ENCODE assay signal across 18 cellular contexts in the genomic region with DNA sequence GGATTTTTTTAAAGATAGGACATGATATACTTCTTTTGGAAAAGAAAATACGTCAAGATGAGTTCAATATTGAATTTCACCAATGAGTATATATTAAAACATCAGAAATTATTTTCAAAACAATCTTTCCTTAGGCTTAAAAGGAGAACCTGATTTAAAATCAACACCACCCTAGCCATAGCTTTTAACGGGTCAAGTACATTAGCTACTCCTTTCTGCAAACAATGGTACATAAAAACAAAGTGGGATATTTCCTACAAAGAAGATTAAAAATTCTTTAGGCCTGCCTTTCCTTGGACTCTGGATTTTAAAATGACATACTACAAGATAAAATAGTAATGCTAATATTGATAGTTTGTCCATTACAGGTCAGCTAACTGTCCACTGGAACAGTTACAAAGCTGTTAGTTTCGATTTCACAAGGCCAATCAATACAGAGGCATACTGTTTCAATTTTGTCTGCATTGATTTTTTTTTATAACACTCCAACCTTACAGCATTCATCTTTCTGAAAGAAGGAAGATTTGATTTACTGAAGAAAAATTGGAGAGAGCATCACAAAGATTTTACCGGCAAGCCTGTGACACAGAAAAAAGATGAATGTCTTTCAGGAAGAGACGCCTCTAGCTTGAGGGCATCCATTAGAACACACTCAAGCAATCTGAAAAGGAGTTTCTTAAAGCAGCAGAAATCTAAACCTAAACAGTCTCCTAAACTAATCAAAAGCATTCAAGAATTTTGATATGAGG.
DNase-seq lines count a peak whose midpoint lies in the region; ATAC-seq and TF ChIP-seq lines count a peak whose summit lies in the region.
"Had no signal": no experiment of that assay in that cellular context is flagged by ENCODE, and none has a peak within 500 bp of the region (broad histone marks: within the 10 kb centered on the region; RNA-seq: fewer than 3 reads in every experiment).

No MANE protein-coding gene starts in this region.

- no peak overlapping the region for H3K4me3 Mint-ChIP-seq in endodermal cell
- H3K4me3 Mint-ChIP-seq: activated naive CD8-positive, alpha-beta T cell treated with anti-CD3 and anti-CD28 coated beads, Interleukin-2, amount 10 ng/mL, durations not matched to agents 7 days and 5 days had no signal

- H3K36me3 ChIP-seq in SJSA1 (no peaks in the 10 kb centered on the region), endodermal cell (ENCODE audit: control insufficient read depth, insufficient read depth, low read length) (peaks cover 15% of the 10 kb centered on the region), mesenchymal stem cell (ENCODE audit: control insufficient read depth in 1 of 2, insufficient read depth in 2 of 2, low read depth in 1 of 2, low read length in 2 of 2) (no peaks in the 10 kb centered on the region), upper lobe of right lung (no peaks in the 10 kb centered on the region), heart right ventricle (peaks cover 0 to 8% (median 0%) of the 10 kb centered on the region in 9 donors)
- H3K36me3 ChIP-seq: vagina had no signal

- no peak overlapping the region for H3K4ac ChIP-seq in mesenchymal stem cell (ENCODE audit: low read depth in 1 of 2, low read length in 2 of 2)

- intact Hi-C loops in upper lobe of right lung (cut with DNase I) (no loop called here), heart right ventricle (cut with DNase I) (no loop called here)

- no peak overlapping the region for H2AFZ ChIP-seq in mesenchymal stem cell (ENCODE audit: low read depth, low read length)
- H2AFZ ChIP-seq: PC-9 had no signal

- ATAC-seq in HG02981 (IDR thresholded peaks at IDR 0.05; ENCODE audit: unreplicated experiment) (no peak), upper lobe of right lung (no peak), heart right ventricle (no peak)
- ATAC-seq: stimulated activated naive CD8-positive, alpha-beta T cell treated with anti-CD3 and anti-CD28 coated beads, Interleukin-15, Interleukin-2, amounts not matched to agents 100 U/mL and 50 U/mL, for 24 hours had no signal

- H3K4me2 ChIP-seq in mesenchymal stem cell (ENCODE audit: low read length, poor library complexity, severe bottlenecking), result no peak overlapping the region
- H3K4me2 ChIP-seq: PC-9, smooth muscle cell had no signal

- H3K14ac ChIP-seq in mesenchymal stem cell (ENCODE audit: low read length in 2 of 2), result no peak overlapping the region

- no peak overlapping the region for H4K91ac ChIP-seq in mesenchymal stem cell (ENCODE audit: low read length)

- H3K27me3 ChIP-seq in AG04450 (ENCODE audit: control insufficient read depth, insufficient read depth, low read length) (no peaks in the 10 kb centered on the region), SJSA1 (replicated peaks) (no peaks in the 10 kb centered on the region), endodermal cell (ENCODE audit: control insufficient read depth, insufficient read depth, low read length, poor library complexity, severe bottlenecking) (no peaks in the 10 kb centered on the region), mesenchymal stem cell (ENCODE audit: control insufficient read depth in 1 of 2, insufficient read depth in 1 of 2, low read length in 2 of 2) (no peaks in the 10 kb centered on the region), upper lobe of right lung (no peaks in the 10 kb centered on the region), heart right ventricle (no peaks in the 10 kb centered on the region)
- H3K27me3 ChIP-seq: vagina had no signal

- 90% methylated on average over 4 of the region's 5 CpGs; no CpG with 5 or more reads in 1 of the 2 experiments for WGBS in endodermal cell (ENCODE audit: insufficient coverage in 1 of 2, insufficient read length in 1 of 2), 2 experiments
- 86% methylated on average over 4 of the region's 5 CpGs for WGBS in mesenchymal stem cell
- 88 to 92% methylated on average over 5 of the region's 5 CpGs for WGBS in heart right ventricle, 2 donors

- no peak overlapping the region for H2BK15ac ChIP-seq in mesenchymal stem cell (ENCODE audit: low read depth, poor library complexity, severe bottlenecking)

- H3K9ac ChIP-seq in endodermal cell (ENCODE audit: extremely low read depth, low read length, poor library complexity, severe bottlenecking) (no peak overlapping the region), mesenchymal stem cell (ENCODE audit: low read length) (peak overlapping the region; percentile 77)

- H3K4me1 ChIP-seq in SJSA1 (replicated peaks), result no peaks in the 10 kb centered on the region
- H3K4me1 ChIP-seq in endodermal cell (ENCODE audit: control insufficient read depth, insufficient read depth, low read length), result peaks cover 2% of the 10 kb centered on the region
- no peaks in the 10 kb centered on the region for H3K4me1 ChIP-seq in mesenchymal stem cell (ENCODE audit: control insufficient read depth, insufficient read depth, low read depth, low read length)
- H3K4me1 ChIP-seq in upper lobe of right lung, result no peaks in the 10 kb centered on the region
- H3K4me1 ChIP-seq in heart right ventricle, result no peaks in the 10 kb centered on the region
- H3K4me1 ChIP-seq: vagina had no signal

- H3K36me3 Mint-ChIP-seq in endodermal cell (ENCODE audit: low read depth), result no peaks in the 10 kb centered on the region

- no peaks in the 10 kb centered on the region for H3K9me3 ChIP-seq in AG04450 (ENCODE audit: control insufficient read depth, insufficient read depth, low read length)
- no peaks in the 10 kb centered on the region for H3K9me3 ChIP-seq in SJSA1 (replicated peaks)
- H3K9me3 ChIP-seq in endodermal cell (ENCODE audit: control insufficient read depth, low read length), result no peaks in the 10 kb centered on the region
- H3K9me3 ChIP-seq in mesenchymal stem cell (ENCODE audit: control insufficient read depth, low read length), result no peaks in the 10 kb centered on the region
- no peaks in the 10 kb centered on the region for H3K9me3 ChIP-seq in upper lobe of right lung
- no peaks in the 10 kb centered on the region for H3K9me3 ChIP-seq in heart right ventricle
- H3K9me3 ChIP-seq: vagina had no signal

- no peaks in the 10 kb centered on the region for H3K9me3 Mint-ChIP-seq in endodermal cell
- H3K9me3 Mint-ChIP-seq: activated naive CD8-positive, alpha-beta T cell treated with anti-CD3 and anti-CD28 coated beads, Interleukin-2, amount 10 ng/mL, durations not matched to agents 7 days and 5 days had no signal

- no peaks in the 10 kb centered on the region for H3K79me1 ChIP-seq in mesenchymal stem cell (replicated peaks; ENCODE audit: low read length, poor library complexity, severe bottlenecking)

- H2BK5ac ChIP-seq in mesenchymal stem cell (ENCODE audit: low read depth, low read length, poor library complexity, severe bottlenecking), result no peak overlapping the region

- no peak overlapping the region for H2BK120ac ChIP-seq in mesenchymal stem cell (ENCODE audit: low read depth, low read length)

- H2AK5ac ChIP-seq in mesenchymal stem cell (ENCODE audit: low read length, severe bottlenecking), result no peak overlapping the region

- no peak overlapping the region for H2BK12ac ChIP-seq in mesenchymal stem cell (ENCODE audit: low read length in 2 of 2)

- POLR2A ChIA-PET in AG04450 (lab: Yijun Ruan, JAX), result interaction anchor here (0.6 kb wide), 1 partner anchor 107 kb away, joined by 6 read pairs; no protein-coding TSS in a partner anchor

- no peak for TF ChIP-seq CTCF in AG04450 (IDR thresholded peaks at IDR 0.05; ENCODE audit: low read depth, low read length)
- no peak for TF ChIP-seq CTCF in endodermal cell (conservative IDR thresholded peaks at IDR 0.05)
- TF ChIP-seq CTCF in upper lobe of right lung (IDR thresholded peaks at IDR 0.05), result no peak
- no peak for TF ChIP-seq CTCF in heart right ventricle (IDR thresholded peaks at IDR 0.05)

- H3K4me1 Mint-ChIP-seq in endodermal cell, result peaks cover 8% of the 10 kb centered on the region

- DNase-seq in AG04450 (ENCODE audit: low read depth, low spot score) (no peak), SJSA1 (ENCODE audit: low read depth in 1 of 2, low spot score in 2 of 2) (peak in 1 of 2 experiments; percentile 11), endodermal cell (no peak), mesenchymal stem cell (no peak), occipital lobe (lab: John Stamatoyannopoulos, UW) (no peak), upper lobe of right lung (no peak), heart right ventricle (no peak)
- DNase-seq: activated naive CD8-positive, alpha-beta T cell treated with anti-CD3 and anti-CD28 coated beads, Interleukin-2, amount 10 ng/mL, durations not matched to agents 7 days and 5 days; activated T-cell treated with anti-CD3 and anti-CD28 coated beads for 4 hours; H7; NCI-H1436; NCI-H524 treated with DMSO at 0.1 percent for 48 hours; PC-9; stimulated activated naive CD8-positive, alpha-beta T cell treated with anti-CD3 and anti-CD28 coated beads, Interleukin-15, Interleukin-2, amounts not matched to agents 100 U/mL and 50 U/mL, for 24 hours; T-helper 1 cell had no signal

- H3K27ac ChIP-seq in AG04450 (ENCODE audit: low read depth, low read length) (no peak overlapping the region), SJSA1 (no peak overlapping the region; the same call in 1 of the 2 replicates), endodermal cell (ENCODE audit: low read depth, low read length) (peak overlapping the region; percentile 3), mesenchymal stem cell (ENCODE audit: low read length, poor library complexity, severe bottlenecking) (no peak overlapping the region), upper lobe of right lung (no peak overlapping the region), heart right ventricle (no peak overlapping the region)
- H3K27ac ChIP-seq: PC-9, vagina had no signal

- no peak overlapping the region for H3K23ac ChIP-seq in mesenchymal stem cell (ENCODE audit: low read length in 2 of 2)

- no peak overlapping the region for H3K18ac ChIP-seq in mesenchymal stem cell (ENCODE audit: low read depth in 1 of 2, low read length in 2 of 2)

- no peak overlapping the region for H3K27ac Mint-ChIP-seq in endodermal cell
- H3K27ac Mint-ChIP-seq: activated naive CD8-positive, alpha-beta T cell treated with anti-CD3 and anti-CD28 coated beads, Interleukin-2, amount 10 ng/mL, durations not matched to agents 7 days and 5 days had no signal

- CTCF ChIA-PET in AG04450 (lab: Charles Lee), result interaction anchor here (0.5 kb wide), 1 partner anchor 10 kb away, joined by 3 read pairs; no protein-coding TSS in a partner anchor

- no peaks in the 10 kb centered on the region for H3K27me3 Mint-ChIP-seq in endodermal cell (ENCODE audit: insufficient read depth)
- H3K27me3 Mint-ChIP-seq: activated naive CD8-positive, alpha-beta T cell treated with anti-CD3 and anti-CD28 coated beads, Interleukin-2, amount 10 ng/mL, durations not matched to agents 7 days and 5 days had no signal

- H4K8ac ChIP-seq in mesenchymal stem cell (ENCODE audit: low read length), result no peak overlapping the region

- H3K4me3 ChIP-seq in AG04450 (ENCODE audit: low read depth, low read length), result peak overlapping the region; percentile 26; the same call in 1 of the 2 replicates
- peak overlapping the region; percentile 23 for H3K4me3 ChIP-seq in SJSA1
- H3K4me3 ChIP-seq in endodermal cell (ENCODE audit: low read length), result no peak overlapping the region
- H3K4me3 ChIP-seq in mesenchymal stem cell (ENCODE audit: insufficient read depth in 1 of 2, low read depth in 1 of 2, low read length in 2 of 2), result peak overlapping the region in 1 of 2 experiments; percentile 69
- no peak overlapping the region for H3K4me3 ChIP-seq in upper lobe of right lung
- no peak overlapping the region for H3K4me3 ChIP-seq in heart right ventricle
- H3K4me3 ChIP-seq: PC-9, smooth muscle cell, vagina had no signal

Comparison
In these comparisons a context has a peak if more than half of its experiments do, and no peak if none do; other contexts are left out.
1. H3K4me3 ChIP-seq: peak in AG04450 (single experiment) and SJSA1 (single experiment); none in endodermal cell (single experiment), upper lobe of right lung (single experiment) and heart right ventricle (0 of 10).